8 cellular contexts compared by ENCODE assay signal in genomic region chr19:12669272-12670158, GRCh38. TPM values are rescaled to one million over a fixed set of nuclear protein-coding genes. Genes with fewer than 3 reads are reported as not detected.
DNase-seq lines count a peak whose midpoint lies in the region; ATAC-seq and TF ChIP-seq lines count a peak whose summit lies in the region.

No MANE protein-coding gene starts in this region.

- H3K27ac ChIP-seq in endodermal cell (ENCODE audit: low read depth, low read length), result peak overlapping the region; percentile 22
- H3K27ac ChIP-seq in mesendoderm (ENCODE audit: low read depth, low read length), result peak overlapping the region; percentile 76

- H3K27me3 ChIP-seq in endodermal cell (ENCODE audit: control insufficient read depth, insufficient read depth, low read length, poor library complexity, severe bottlenecking), result no peaks in the 10 kb centered on the region
- no peaks in the 10 kb centered on the region for H3K27me3 ChIP-seq in mesendoderm (ENCODE audit: insufficient read depth, low read length, poor library complexity)

- peak overlapping the region; percentile 28 for H3K4ac ChIP-seq in mesendoderm (ENCODE audit: low read depth, low read length)

- H2BK15ac ChIP-seq in mesendoderm (replicated peaks; ENCODE audit: low read depth), result no peak overlapping the region

- no peaks in the 10 kb centered on the region for H3K9me3 Mint-ChIP-seq in activated CD8-positive, alpha-beta memory T cell treated with anti-CD3 and anti-CD28 coated beads, Interleukin-2, amount 10 ng/mL, durations not matched to agents 7 days and 5 days (ENCODE audit: low read depth)
- no peaks in the 10 kb centered on the region for H3K9me3 Mint-ChIP-seq in endodermal cell

- peaks cover 16% of the 10 kb centered on the region for H3K36me3 Mint-ChIP-seq in activated CD8-positive, alpha-beta memory T cell treated with anti-CD3 and anti-CD28 coated beads, Interleukin-2, amount 10 ng/mL, durations not matched to agents 7 days and 5 days
- H3K36me3 Mint-ChIP-seq in endodermal cell (ENCODE audit: low read depth), result peaks cover 26% of the 10 kb centered on the region

- no peak overlapping the region for H4K8ac ChIP-seq in mesendoderm (ENCODE audit: low read depth, low read length)

- H3K36me3 ChIP-seq in endodermal cell (ENCODE audit: control insufficient read depth, insufficient read depth, low read length), result peaks cover 38% of the 10 kb centered on the region
- no peaks in the 10 kb centered on the region for H3K36me3 ChIP-seq in mesendoderm (ENCODE audit: control insufficient read depth, insufficient read depth, low read length)

- H3K4me1 Mint-ChIP-seq in activated CD8-positive, alpha-beta memory T cell treated with anti-CD3 and anti-CD28 coated beads, Interleukin-2, amount 10 ng/mL, durations not matched to agents 7 days and 5 days, result peaks cover 51% of the 10 kb centered on the region
- H3K4me1 Mint-ChIP-seq in endodermal cell, result peaks cover 22% of the 10 kb centered on the region

- peak overlapping the region; percentile 93 for H3K4me3 ChIP-seq in endodermal cell (ENCODE audit: low read length)
- H3K4me3 ChIP-seq in mesendoderm (ENCODE audit: low read length), result peak overlapping the region; percentile 97

- peak overlapping the region; percentile 88 for H3K4me3 Mint-ChIP-seq in activated CD8-positive, alpha-beta memory T cell treated with anti-CD3 and anti-CD28 coated beads, Interleukin-2, amount 10 ng/mL, durations not matched to agents 7 days and 5 days
- H3K4me3 Mint-ChIP-seq in endodermal cell, result peak overlapping the region; percentile 96

- no peaks in the 10 kb centered on the region for H3K27me3 Mint-ChIP-seq in activated CD8-positive, alpha-beta memory T cell treated with anti-CD3 and anti-CD28 coated beads, Interleukin-2, amount 10 ng/mL, durations not matched to agents 7 days and 5 days
- H3K27me3 Mint-ChIP-seq in endodermal cell (ENCODE audit: insufficient read depth), result no peaks in the 10 kb centered on the region

- peak overlapping the region; percentile 100 for H3K27ac Mint-ChIP-seq in activated CD8-positive, alpha-beta memory T cell treated with anti-CD3 and anti-CD28 coated beads, Interleukin-2, amount 10 ng/mL, durations not matched to agents 7 days and 5 days
- H3K27ac Mint-ChIP-seq in endodermal cell, result peak overlapping the region; percentile 98

- peak overlapping the region; percentile 68 for H3K23ac ChIP-seq in mesendoderm (ENCODE audit: low read length)

- CTCF ChIA-PET in activated CD8-positive, alpha-beta memory T cell treated with anti-CD3 and anti-CD28 coated beads, Interleukin-2, amount 10 ng/mL, durations not matched to agents 7 days and 5 days (lab: Charles Lee), result interaction anchor here (0.7 to 5.8 kb wide), 10 partner anchors 8 to 111 kb away, joined by 3 to 40 read pairs (median 4); partner anchors contain the start of gene DHPS

- peak overlapping the region; percentile 56 for H3K9ac ChIP-seq in endodermal cell (ENCODE audit: extremely low read depth, low read length, poor library complexity, severe bottlenecking)
- H3K9ac ChIP-seq in mesendoderm (ENCODE audit: low read length), result peak overlapping the region; percentile 96

- H3K79me2 ChIP-seq in mesendoderm (ENCODE audit: control insufficient read depth, insufficient read depth, low read length), result peaks cover 8% of the 10 kb centered on the region

- 0 to 1% methylated on average over 26 to 64 of the region's 64 CpGs for WGBS in endodermal cell (ENCODE audit: insufficient coverage in 1 of 2, insufficient read length in 1 of 2), 2 experiments
- no CpG with 5 or more reads among the region's 64 CpGs for WGBS in mesendoderm (ENCODE audit: extremely low coverage, insufficient coverage, low lambda C conversion rate)

- H3K18ac ChIP-seq in mesendoderm (ENCODE audit: low read length), result no peak overlapping the region

- no peak overlapping the region for H2BK120ac ChIP-seq in mesendoderm (ENCODE audit: low read depth, low read length)

- H3K9me3 ChIP-seq in endodermal cell (ENCODE audit: control insufficient read depth, low read length), result no peaks in the 10 kb centered on the region

- H3K56ac ChIP-seq in mesendoderm (ENCODE audit: low read length), result peak overlapping the region; percentile 98

- TF ChIP-seq CTCF in endodermal cell (conservative IDR thresholded peaks at IDR 0.05), result peak; percentile 33

- H4K5ac ChIP-seq in mesendoderm (ENCODE audit: low read length), result peak overlapping the region; percentile 96

- peak; percentile 49 for ATAC-seq in activated CD8-positive, alpha-beta memory T cell treated with anti-CD3 and anti-CD28 coated beads, Interleukin-2, amount 10 ng/mL, durations not matched to agents 7 days and 5 days
- ATAC-seq in GM18517 (IDR thresholded peaks at IDR 0.05; ENCODE audit: unreplicated experiment), result no peak

- peaks cover 18% of the 10 kb centered on the region for H3K79me1 ChIP-seq in mesendoderm (ENCODE audit: low read length)

- peak overlapping the region; percentile 82 for H3K4me2 ChIP-seq in mesendoderm (ENCODE audit: low read length)

- peak overlapping the region; percentile 91 for H2BK5ac ChIP-seq in mesendoderm (ENCODE audit: low read length)

- no peaks in the 10 kb centered on the region for H3K4me1 ChIP-seq in endodermal cell (ENCODE audit: control insufficient read depth, insufficient read depth, low read length)
- H3K4me1 ChIP-seq in mesendoderm (ENCODE audit: control insufficient read depth, low read depth, low read length), result peaks cover 3% of the 10 kb centered on the region

- no peak overlapping the region for H2AK5ac ChIP-seq in mesendoderm (ENCODE audit: low read length)

- peak; percentile 86 for DNase-seq in DMS53 (lab: John Stamatoyannopoulos, UW)
- DNase-seq in HPDE6-E6E7 (ENCODE audit: extremely low spot score), result peak; percentile 67
- peak; percentile 66 for DNase-seq in NOMO-1 treated with DMSO at 0.1 percent for 48 hours (lab: John Stamatoyannopoulos, UW; ENCODE audit: unreplicated experiment)
- peak; percentile 84 for DNase-seq in activated CD8-positive, alpha-beta memory T cell treated with anti-CD3 and anti-CD28 coated beads, Interleukin-2, amount 10 ng/mL, durations not matched to agents 7 days and 5 days
- DNase-seq in endodermal cell, result peak; percentile 87
- DNase-seq in mesendoderm, result peak; percentile 85
- DNase-seq in stimulated activated CD8-positive, alpha-beta memory T cell treated with anti-CD3 and anti-CD28 coated beads, Interleukin-15, amount 100 ng/mL, for 1 hour (ENCODE audit: low read depth), result peak; percentile 57

RNA-seq across cellular contexts. Expression of gene WDR83, which starts 2.9 kb away (rescaled TPM):
- 10 to 100 TPM; 21.4 to 22.0 TPM for total RNA-seq in activated CD8-positive, alpha-beta memory T cell treated with anti-CD3 and anti-CD28 coated beads, Interleukin-2, amount 10 ng/mL, durations not matched to agents 7 days and 5 days
- 10 to 100 TPM; 18.8 to 26.2 TPM for total RNA-seq in endodermal cell
- polyA plus RNA-seq in endodermal cell (2013, experiment 1 of 2), result 12.9 TPM
- 16.6 TPM for polyA plus RNA-seq in endodermal cell (2013, experiment 2 of 2)
- 6.8 TPM for polyA plus RNA-seq in mesendoderm (2013, experiment 1 of 2)
- polyA plus RNA-seq in mesendoderm (2013, experiment 2 of 2), result 6.5 TPM

RNA-seq across cellular contexts. Expression of gene MAN2B1, which starts 3.0 kb away (rescaled TPM):
- 100 to 1,000 TPM; 102 to 118 TPM for total RNA-seq in activated CD8-positive, alpha-beta memory T cell treated with anti-CD3 and anti-CD28 coated beads, Interleukin-2, amount 10 ng/mL, durations not matched to agents 7 days and 5 days
- 100 to 1,000 TPM; 101 to 113 TPM for total RNA-seq in endodermal cell
- polyA plus RNA-seq in endodermal cell (2013, experiment 1 of 2), result 59.4 TPM
- 50.9 TPM for polyA plus RNA-seq in endodermal cell (2013, experiment 2 of 2)
- polyA plus RNA-seq in mesendoderm (2013, experiment 1 of 2), result 30.9 TPM
- polyA plus RNA-seq in mesendoderm (2013, experiment 2 of 2), result 29.6 TPM

RNA-seq across cellular contexts. Expression of gene DHPS, which starts 12.2 kb away (rescaled TPM):
- total RNA-seq in activated CD8-positive, alpha-beta memory T cell treated with anti-CD3 and anti-CD28 coated beads, Interleukin-2, amount 10 ng/mL, durations not matched to agents 7 days and 5 days, result 100 to 1,000 TPM; 106 to 111 TPM
- total RNA-seq in endodermal cell, result 10 to 100 TPM; 76.1 to 98.5 TPM
- polyA plus RNA-seq in endodermal cell (2013, experiment 1 of 2), result 104 TPM
- 94.4 TPM for polyA plus RNA-seq in endodermal cell (2013, experiment 2 of 2)
- polyA plus RNA-seq in mesendoderm (2013, experiment 1 of 2), result 55.1 TPM
- polyA plus RNA-seq in mesendoderm (2013, experiment 2 of 2), result 50.3 TPM

RNA-seq across cellular contexts. Expression of gene GNG14, which starts 18.3 kb away (rescaled TPM):
- not detected for total RNA-seq in activated CD8-positive, alpha-beta memory T cell treated with anti-CD3 and anti-CD28 coated beads, Interleukin-2, amount 10 ng/mL, durations not matched to agents 7 days and 5 days
- not detected for total RNA-seq in endodermal cell
- not detected for polyA plus RNA-seq in endodermal cell (2013, experiment 1 of 2)
- polyA plus RNA-seq in endodermal cell (2013, experiment 2 of 2), result not detected
- polyA plus RNA-seq in mesendoderm (2013, experiment 1 of 2), result not detected
- not detected for polyA plus RNA-seq in mesendoderm (2013, experiment 2 of 2)

RNA-seq across cellular contexts. Expression of gene FBXW9, which starts 26.9 kb away (rescaled TPM):
- total RNA-seq in activated CD8-positive, alpha-beta memory T cell treated with anti-CD3 and anti-CD28 coated beads, Interleukin-2, amount 10 ng/mL, durations not matched to agents 7 days and 5 days, result 1 to 10 TPM; 5.2 to 6.3 TPM
- 10 to 100 TPM; 12.6 to 14.7 TPM for total RNA-seq in endodermal cell
- polyA plus RNA-seq in endodermal cell (2013, experiment 1 of 2), result 18.6 TPM
- polyA plus RNA-seq in endodermal cell (2013, experiment 2 of 2), result 20.8 TPM
- polyA plus RNA-seq in mesendoderm (2013, experiment 1 of 2), result 5.2 TPM
- 5.0 TPM for polyA plus RNA-seq in mesendoderm (2013, experiment 2 of 2)
